In the genomic region with DNA sequence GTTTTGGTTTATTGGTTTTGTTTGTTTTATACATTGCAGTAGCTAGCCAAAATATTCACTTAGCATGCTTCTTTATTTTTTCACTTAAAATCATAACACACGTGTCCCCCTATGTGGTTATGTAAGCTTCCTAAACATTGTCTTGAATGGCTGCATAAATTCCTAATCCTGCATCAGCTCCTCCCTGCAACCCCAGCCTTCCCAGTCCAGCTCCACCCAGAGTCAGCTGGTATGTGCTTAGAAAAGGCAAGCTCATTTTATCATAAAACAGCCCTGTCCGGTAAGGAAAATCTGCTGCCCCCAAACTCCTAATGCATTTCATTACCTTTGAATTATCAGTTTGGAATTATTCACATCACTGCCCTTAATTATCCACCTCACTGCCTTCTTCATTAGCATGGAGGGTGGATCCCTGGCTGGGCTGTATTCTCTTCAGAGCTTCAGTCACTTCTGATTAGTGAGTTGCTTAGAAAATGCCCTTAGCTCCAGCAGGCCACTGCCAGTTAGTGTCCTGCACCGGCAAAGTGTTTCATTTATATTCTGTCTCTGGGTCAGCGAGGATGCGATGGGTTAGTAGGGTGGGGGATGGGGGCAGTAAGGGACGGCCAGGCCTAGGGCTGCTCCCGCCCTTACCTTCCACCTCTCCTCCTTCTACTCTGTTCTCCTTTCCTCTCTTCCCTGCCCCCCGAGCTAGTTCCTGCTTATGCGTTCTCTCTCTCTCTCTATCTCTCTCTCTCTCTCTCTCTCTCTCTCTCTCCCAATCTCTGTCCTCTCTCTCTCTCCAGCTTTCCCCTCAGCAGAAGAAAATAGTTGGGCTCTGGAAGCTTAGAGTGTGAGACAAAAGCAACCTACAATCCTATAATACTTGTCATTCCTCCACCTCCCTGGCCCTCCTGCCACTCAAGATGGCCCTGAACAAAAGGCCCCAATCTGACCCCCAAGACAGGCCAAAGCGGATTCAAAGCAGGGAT, we compare ENCODE assay signal across 11 cellular contexts.
A peak's percentile ranks its signal among the peaks of the same experiment; 100 is the strongest.
DNase-seq lines count a peak whose midpoint lies in the region; ATAC-seq and TF ChIP-seq lines count a peak whose summit lies in the region.
"Had no signal": no experiment of that assay in that cellular context is flagged by ENCODE, and none has a peak within 500 bp of the region (broad histone marks: within the 10 kb centered on the region; RNA-seq: fewer than 3 reads in every experiment).

No MANE protein-coding gene starts in this region.

- 72% methylated on average over 10 of the region's 10 CpGs for WGBS in prostate gland
- 79 to 85% (median 81%) methylated on average over 8 to 10 of the region's 10 CpGs for WGBS in psoas muscle, 3 donors

- no peaks in the 10 kb centered on the region for H3K4me1 ChIP-seq in prostate gland (replicated peaks)
- peaks cover 4% of the 10 kb centered on the region for H3K4me1 ChIP-seq in psoas muscle

- H3K36me3 Mint-ChIP-seq in activated CD8-positive, alpha-beta T cell treated with anti-CD3 and anti-CD28 coated beads for 36 hours (ENCODE audit: low read depth), result no peaks in the 10 kb centered on the region
- H3K36me3 Mint-ChIP-seq: memory B cell had no signal

- peak overlapping the region; percentile 65 for H3K27ac Mint-ChIP-seq in activated CD8-positive, alpha-beta T cell treated with anti-CD3 and anti-CD28 coated beads for 36 hours
- H3K27ac Mint-ChIP-seq: memory B cell had no signal

- no peak for ATAC-seq in activated CD8-positive, alpha-beta T cell treated with anti-CD3 and anti-CD28 coated beads for 36 hours
- ATAC-seq in left cardiac atrium (peak; percentile 66 to 69), esophagus mucosa (no peak), HG03280 (IDR thresholded peaks at IDR 0.05; ENCODE audit: unreplicated experiment) (no peak), psoas muscle (no peak)

- intact Hi-C loops in activated CD8-positive, alpha-beta T cell treated with anti-CD3 and anti-CD28 coated beads for 36 hours (cut with micrococcal nuclease), result no loop called here
- intact Hi-C loops in left cardiac atrium (cut with DNase I), result no loop called here
- intact Hi-C loops in prostate gland (cut with DNase I), result no loop called here
- intact Hi-C loops in psoas muscle (cut with DNase I), result no loop called here

- no peak overlapping the region; the same call in 1 of the 2 replicates for H3K4me3 ChIP-seq in H7 (ENCODE audit: insufficient read depth, low read depth, low read length)
- no peak overlapping the region for H3K4me3 ChIP-seq in prostate gland
- no peak overlapping the region for H3K4me3 ChIP-seq in psoas muscle

- H3K27ac ChIP-seq in prostate gland (peak overlapping the region; percentile 35 to 55), psoas muscle (no peak overlapping the region)

- POLR2A ChIA-PET in activated CD8-positive, alpha-beta T cell treated with anti-CD3 and anti-CD28 coated beads for 36 hours (lab: Charles Lee), result no interaction called here

- DNase-seq in H7, result peak; percentile 41
- no peak for DNase-seq in activated CD8-positive, alpha-beta T cell treated with anti-CD3 and anti-CD28 coated beads for 36 hours
- no peak for DNase-seq in left cardiac atrium
- no peak for DNase-seq in prostate gland (ENCODE audit: low spot score)
- no peak for DNase-seq in psoas muscle
- DNase-seq: activated CD8-positive, alpha-beta memory T cell treated with anti-CD3 and anti-CD28 coated beads, Interleukin-2, amount 50 U/mL, for 48 hours; NCI-H2029 treated with DMSO at 0.1 percent for 48 hours; SIG-M5 had no signal

- H3K4me1 Mint-ChIP-seq in activated CD8-positive, alpha-beta T cell treated with anti-CD3 and anti-CD28 coated beads for 36 hours (ENCODE audit: low read depth), result peaks cover 36% of the 10 kb centered on the region

- no peaks in the 10 kb centered on the region for H3K9me3 Mint-ChIP-seq in activated CD8-positive, alpha-beta T cell treated with anti-CD3 and anti-CD28 coated beads for 36 hours
- H3K9me3 Mint-ChIP-seq: memory B cell had no signal

- H3K27me3 ChIP-seq in H7 (ENCODE audit: control insufficient read depth, insufficient read depth, low read length) (no peaks in the 10 kb centered on the region), prostate gland (replicated peaks; ENCODE audit: insufficient read depth) (no peaks in the 10 kb centered on the region), psoas muscle (ENCODE audit: insufficient read depth in 3 of 3, low read length in 2 of 3) (no peaks in the 10 kb centered on the region)

- H3K4me3 Mint-ChIP-seq in activated CD8-positive, alpha-beta T cell treated with anti-CD3 and anti-CD28 coated beads for 36 hours, result peak overlapping the region; percentile 25
- H3K4me3 Mint-ChIP-seq: memory B cell had no signal

- no peak for TF ChIP-seq CTCF in activated CD8-positive, alpha-beta T cell treated with anti-CD3 and anti-CD28 coated beads for 36 hours (IDR thresholded peaks at IDR 0.05)
- no peak for TF ChIP-seq CTCF in prostate gland (IDR thresholded peaks at IDR 0.05)
- no peak for TF ChIP-seq CTCF in psoas muscle (IDR thresholded peaks at IDR 0.05)

- H3K36me3 ChIP-seq in H7 (replicated peaks; ENCODE audit: control insufficient read depth, insufficient read depth, low read length) (no peaks in the 10 kb centered on the region), prostate gland (no peaks in the 10 kb centered on the region), psoas muscle (ENCODE audit: insufficient read depth in 1 of 2, low read depth in 1 of 2) (no peaks in the 10 kb centered on the region)

- CTCF ChIA-PET in activated CD8-positive, alpha-beta T cell treated with anti-CD3 and anti-CD28 coated beads for 36 hours (lab: Charles Lee), result interaction anchor here (0.9 to 2.2 kb wide), 3 partner anchors 11 to 186 kb away, joined by 3 to 7 read pairs (median 3); no protein-coding TSS in a partner anchor

- no peaks in the 10 kb centered on the region for H3K27me3 Mint-ChIP-seq in activated CD8-positive, alpha-beta T cell treated with anti-CD3 and anti-CD28 coated beads for 36 hours

- H3K9me3 ChIP-seq in prostate gland, result no peaks in the 10 kb centered on the region
- H3K9me3 ChIP-seq in psoas muscle, result no peaks in the 10 kb centered on the region

- TF ChIP-seq POLR2A in prostate gland (IDR thresholded peaks at IDR 0.05), result no peak

Comparison
In these comparisons a context has a peak if more than half of its experiments do, and no peak if none do; other contexts are left out.
1. ATAC-seq: peak in left cardiac atrium (2 of 2); none in activated CD8-positive, alpha-beta T cell treated with anti-CD3 and anti-CD28 coated beads for 36 hours (single experiment), esophagus mucosa (single experiment), HG03280 (single experiment) and psoas muscle (0 of 4).